ENCODE assay signal across 11 cellular contexts in the genomic region with DNA sequence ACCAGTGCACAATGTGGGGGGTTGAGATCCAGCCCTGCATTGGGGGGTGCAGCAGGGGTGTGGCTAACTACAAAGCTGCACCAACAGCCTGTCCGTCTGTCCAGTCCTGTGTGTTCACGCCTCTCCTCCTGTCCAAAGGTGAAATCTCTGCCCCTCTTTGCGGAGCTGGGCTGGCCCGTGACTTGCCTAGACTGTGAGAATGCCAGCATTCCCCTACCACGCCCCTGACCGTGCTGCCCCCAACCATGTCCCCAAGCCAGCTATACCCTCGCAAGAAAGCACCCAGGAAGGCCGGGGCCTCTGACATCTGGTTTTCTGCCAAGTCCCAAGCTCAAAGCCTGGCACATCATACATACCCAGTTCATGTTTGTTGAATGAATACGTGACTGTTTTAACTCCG. TPM values are rescaled to one million over a fixed set of nuclear protein-coding genes. Genes with fewer than 3 reads are reported as not detected.
"Had no signal": no experiment of that assay in that cellular context is flagged by ENCODE, and none has a peak within 500 bp of the region (broad histone marks: within the 10 kb centered on the region; RNA-seq: fewer than 3 reads in every experiment).

No MANE protein-coding gene starts in this region.

- H3K4me3 ChIP-seq: GM23248, HAP-1 had no signal

- H3K9me3 ChIP-seq: HAP-1 had no signal

- H3K36me3 Mint-ChIP-seq: IgD-negative memory B cell had no signal

- H3K9ac ChIP-seq: GM23248 had no signal

- ATAC-seq: HCT116, HepG2 had no signal

- H3K9me3 Mint-ChIP-seq: HFFc6 had no signal

- H3K27ac ChIP-seq: GM23248, HL-60 had no signal

- H3K27ac Mint-ChIP-seq: HFFc6, IgD-negative memory B cell had no signal

- DNase-seq: GM23248, GOT3, HFFc6, KBM-7 had no signal

- H3K36me3 ChIP-seq: HAP-1 had no signal

- FAIRE-seq: H54, HepG2 had no signal

- H2AFZ ChIP-seq: GM23248 had no signal

- H3K4me3 Mint-ChIP-seq: HFFc6, IgD-negative memory B cell had no signal

RNA-seq across cellular contexts. Expression of gene CFAP99, which starts 19.5 kb away (rescaled TPM):
- total RNA-seq: GM23248, HepG2, HFFc6, HT1080 had no signal
- polyA plus RNA-seq: GM23248, HepG2, IgD-negative memory B cell had no signal
